Comparison of ENCODE assay signal across 1 cellular context in the genomic region with DNA sequence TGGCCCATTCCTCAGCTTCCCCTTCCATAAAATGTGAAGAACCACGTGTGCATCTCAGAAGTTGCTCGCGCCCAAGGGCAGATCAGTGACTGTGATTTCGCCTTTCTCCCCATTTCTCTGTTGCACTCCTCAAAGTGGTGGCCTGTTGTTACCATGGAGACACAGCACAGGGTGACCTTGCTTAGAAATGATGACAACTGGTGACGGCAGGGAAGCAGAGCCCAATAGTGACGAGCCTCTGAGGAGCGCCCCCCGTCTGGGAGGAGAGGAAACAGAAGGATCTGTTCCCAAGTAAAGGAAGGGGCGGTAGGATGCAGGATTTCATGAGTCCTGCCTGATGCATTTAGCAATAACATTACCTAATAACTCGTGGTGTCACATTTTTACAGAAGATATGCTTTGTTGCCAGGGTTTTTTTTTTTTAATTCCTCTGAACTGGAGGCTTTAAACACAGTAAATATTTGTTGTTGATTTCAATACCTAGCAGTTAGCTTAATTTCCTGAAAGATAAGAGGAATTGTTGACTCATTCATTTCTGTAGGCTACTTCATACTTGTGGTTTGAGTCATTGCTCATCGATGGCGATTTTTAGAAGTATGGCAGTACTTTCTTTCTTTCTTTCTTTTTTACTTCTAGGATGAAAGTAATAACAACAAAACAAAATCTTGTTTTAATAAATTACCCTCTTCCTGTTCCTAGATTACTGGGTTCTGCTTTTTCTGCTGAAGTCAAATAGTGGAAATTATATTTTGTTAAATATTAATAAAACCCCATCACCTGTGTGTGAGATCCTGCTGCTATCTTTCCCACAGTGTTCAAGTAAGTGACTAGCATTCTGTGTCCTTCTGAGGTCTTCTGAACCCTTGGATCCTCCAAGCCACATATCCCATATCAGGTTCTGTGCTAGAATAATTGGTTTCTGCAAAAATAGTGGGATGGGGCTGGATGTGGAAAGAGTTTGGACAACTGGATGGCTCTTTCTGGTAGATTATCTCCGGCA.
A peak's percentile ranks its signal among the peaks of the same experiment; 100 is the strongest.
TF ChIP-seq lines count a peak whose summit lies in the region.

No MANE protein-coding gene starts in this region.

TF ChIP-seq in HEK293, 187 proteins besides CTCF, POLR2A, EP300 and RAD21 (continued from another document):
- TF ChIP-seq, protein P1, sequence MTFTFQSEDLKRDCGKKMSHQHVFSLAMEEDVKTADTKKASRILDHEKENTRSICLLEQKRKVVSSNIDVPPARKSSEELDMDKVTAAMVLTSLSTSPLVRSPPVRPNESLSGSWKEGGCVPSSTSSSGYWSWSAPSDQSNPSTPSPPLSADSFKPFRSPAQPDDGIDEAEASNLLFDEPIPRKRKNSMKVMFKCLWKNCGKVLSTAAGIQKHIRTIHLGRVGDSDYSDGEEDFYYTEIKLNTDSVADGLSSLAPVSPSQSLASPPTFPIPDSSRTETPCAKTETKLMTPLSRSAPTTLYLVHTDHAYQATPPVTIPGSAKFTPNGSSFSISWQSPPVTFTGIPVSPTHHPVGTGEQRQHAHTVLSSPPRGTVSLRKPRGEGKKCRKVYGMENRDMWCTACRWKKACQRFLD (tag by site-specific recombination; IDR thresholded peaks at IDR 0.05) = no peak
- no peak for TF ChIP-seq ZNF10 (tag by site-specific recombination; IDR thresholded peaks at IDR 0.05)
- no peak for TF ChIP-seq ZNF610 (tag by site-specific recombination; IDR thresholded peaks at IDR 0.05; ENCODE audit: borderline replicate concordance)
- TF ChIP-seq ZNF837 (tag by site-specific recombination; IDR thresholded peaks at IDR 0.05) = no peak
- TF ChIP-seq ZNF792 (tag by site-specific recombination; IDR thresholded peaks at IDR 0.05) = no peak
- no peak for TF ChIP-seq ZNF2 (tag by site-specific recombination; IDR thresholded peaks at IDR 0.05)
- TF ChIP-seq KLF1 (tag by site-specific recombination; IDR thresholded peaks at IDR 0.05) = no peak
- peak; percentile 75; the same call in 1 of the 2 replicates for TF ChIP-seq ZNF660 (tag by site-specific recombination; IDR thresholded peaks at IDR 0.05)
- TF ChIP-seq, protein P2, sequence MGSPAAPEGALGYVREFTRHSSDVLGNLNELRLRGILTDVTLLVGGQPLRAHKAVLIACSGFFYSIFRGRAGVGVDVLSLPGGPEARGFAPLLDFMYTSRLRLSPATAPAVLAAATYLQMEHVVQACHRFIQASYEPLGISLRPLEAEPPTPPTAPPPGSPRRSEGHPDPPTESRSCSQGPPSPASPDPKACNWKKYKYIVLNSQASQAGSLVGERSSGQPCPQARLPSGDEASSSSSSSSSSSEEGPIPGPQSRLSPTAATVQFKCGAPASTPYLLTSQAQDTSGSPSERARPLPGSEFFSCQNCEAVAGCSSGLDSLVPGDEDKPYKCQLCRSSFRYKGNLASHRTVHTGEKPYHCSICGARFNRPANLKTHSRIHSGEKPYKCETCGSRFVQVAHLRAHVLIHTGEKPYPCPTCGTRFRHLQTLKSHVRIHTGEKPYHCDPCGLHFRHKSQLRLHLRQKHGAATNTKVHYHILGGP (tag by site-specific recombination; IDR thresholded peaks at IDR 0.05) = no peak; the same call in 1 of the 2 replicates
- TF ChIP-seq OVOL3 (tag by site-specific recombination; IDR thresholded peaks at IDR 0.05) = no peak
- no peak for TF ChIP-seq REPIN1 (tag by site-specific recombination; IDR thresholded peaks at IDR 0.05; ENCODE audit: low read depth)
- no peak for TF ChIP-seq ZNF473 (tag by site-specific recombination; IDR thresholded peaks at IDR 0.05)
- TF ChIP-seq ZNF510 (tag by site-specific recombination; IDR thresholded peaks at IDR 0.05; ENCODE audit: insufficient replicate concordance) = no peak
- no peak for TF ChIP-seq YY1 (tag by site-specific recombination; IDR thresholded peaks at IDR 0.05)
- no peak for TF ChIP-seq GLI4 (tag by site-specific recombination; IDR thresholded peaks at IDR 0.05)
- TF ChIP-seq KLF7 (tag by site-specific recombination; IDR thresholded peaks at IDR 0.05; ENCODE audit: borderline replicate concordance) = no peak
- TF ChIP-seq RBAK (tag by site-specific recombination; IDR thresholded peaks at IDR 0.05) = no peak
- TF ChIP-seq ZNF843 (tag by site-specific recombination; IDR thresholded peaks at IDR 0.05) = peak; percentile 48; the same call in 1 of the 2 replicates
- TF ChIP-seq KLF10 (tag by site-specific recombination; IDR thresholded peaks at IDR 0.05) = peak; percentile 85
- no peak for TF ChIP-seq ZNF544 (tag by site-specific recombination; IDR thresholded peaks at IDR 0.05)
- peak; percentile 87 for TF ChIP-seq ZEB2 (tag by site-specific recombination; IDR thresholded peaks at IDR 0.05)
- no peak for TF ChIP-seq ZFP69B (tag by site-specific recombination; IDR thresholded peaks at IDR 0.05)
- no peak for TF ChIP-seq ZNF184 (tag by site-specific recombination; IDR thresholded peaks at IDR 0.05)
- no peak for TF ChIP-seq ZNF621 (tag by site-specific recombination; IDR thresholded peaks at IDR 0.05)
